Comparison of ENCODE assay signal across 14 cellular contexts in genomic region chr4:3250956-3251690, GRCh38. TPM values are rescaled to one million over a fixed set of nuclear protein-coding genes. Genes with fewer than 3 reads are reported as not detected.
A peak's percentile ranks its signal among the peaks of the same experiment; 100 is the strongest.
DNase-seq lines count a peak whose midpoint lies in the region; TF ChIP-seq lines count a peak whose summit lies in the region.
"Had no signal": no experiment of that assay in that cellular context is flagged by ENCODE, and none has a peak within 500 bp of the region (broad histone marks: within the 10 kb centered on the region; RNA-seq: fewer than 3 reads in every experiment).

No MANE protein-coding gene starts in this region.

- no peak for TF ChIP-seq CTCF in choroid plexus epithelial cell (conservative IDR thresholded peaks at IDR 0.05; ENCODE audit: low read depth, low read length)
- no peak for TF ChIP-seq CTCF in osteocyte (IDR thresholded peaks at IDR 0.05)
- no peak for TF ChIP-seq CTCF in hepatocyte (IDR thresholded peaks at IDR 0.05; ENCODE audit: poor library complexity)

- H3K36me3 ChIP-seq in neuronal stem cell (replicated peaks in 1 of 2; ENCODE audit: control insufficient read depth in 2 of 2, insufficient read depth in 2 of 2, low read length in 2 of 2), result no peaks in the 10 kb centered on the region
- no peaks in the 10 kb centered on the region for H3K36me3 ChIP-seq in hepatocyte (replicated peaks; ENCODE audit: insufficient read depth, low read depth)

- peak overlapping the region; percentile 76 for H2AK5ac ChIP-seq in neuronal stem cell (ENCODE audit: low read depth, low read length)

- H3K36me3 Mint-ChIP-seq in osteocyte (ENCODE audit: unreplicated experiment), result no peaks in the 10 kb centered on the region

- no peaks in the 10 kb centered on the region for H3K27me3 Mint-ChIP-seq in osteocyte (ENCODE audit: unreplicated experiment)

- H4K8ac ChIP-seq in neuronal stem cell (ENCODE audit: low read depth, low read length), result no peak overlapping the region

- H3K27me3 ChIP-seq in neuronal stem cell (ENCODE audit: control insufficient read depth in 3 of 3, insufficient read depth in 3 of 3, low read depth in 1 of 3, low read length in 3 of 3) (no peaks in the 10 kb centered on the region), hepatocyte (no peaks in the 10 kb centered on the region)

- H3K27ac ChIP-seq in neuronal stem cell (replicated peaks; ENCODE audit: low read length) (no peak overlapping the region), hepatocyte (no peak overlapping the region)
- H3K27ac ChIP-seq: HL-60 had no signal

- no peak overlapping the region for H2BK5ac ChIP-seq in neuronal stem cell (ENCODE audit: low read length)

- peak overlapping the region; percentile 81 for H3K23ac ChIP-seq in neuronal stem cell (ENCODE audit: low read depth, low read length, poor library complexity)

- H3K27ac Mint-ChIP-seq in osteocyte (ENCODE audit: unreplicated experiment), result no peak overlapping the region

- no CpG with 5 or more reads among the region's 19 CpGs for WGBS in neuronal stem cell (ENCODE audit: extremely low coverage in 2 of 2, insufficient read length in 2 of 2, insufficient replicate concordance in 1 of 2), 2 donors
- 78% methylated on average over 19 of the region's 19 CpGs for WGBS in hepatocyte (ENCODE audit: low lambda C conversion rate, missing lambda C conversion rate)

- no peak overlapping the region for H4K91ac ChIP-seq in neuronal stem cell (ENCODE audit: low read depth, low read length, poor library complexity)

- H3K9me2 ChIP-seq in hepatocyte (replicated peaks; ENCODE audit: insufficient read depth), result no peaks in the 10 kb centered on the region

- no peak overlapping the region for H2BK120ac ChIP-seq in neuronal stem cell (ENCODE audit: low read depth, low read length)

- H3K18ac ChIP-seq in neuronal stem cell (ENCODE audit: low read length), result peak overlapping the region; percentile 52

- H3K9me3 Mint-ChIP-seq in osteocyte (ENCODE audit: unreplicated experiment), result no peaks in the 10 kb centered on the region
- H3K9me3 Mint-ChIP-seq: T-helper 2 cell treated with Interferon-gamma antibody and Interleukin-4, amounts not matched to agents 5 μg/mL and 100 μg/mL, for 36 hours had no signal

- H3K79me2 ChIP-seq in hepatocyte, result no peaks in the 10 kb centered on the region

- peak overlapping the region; percentile 27 for H2BK15ac ChIP-seq in neuronal stem cell (ENCODE audit: low read length)

- H3K4me3 Mint-ChIP-seq in osteocyte (ENCODE audit: unreplicated experiment), result no peak overlapping the region
- H3K4me3 Mint-ChIP-seq: T-helper 2 cell treated with Interferon-gamma antibody and Interleukin-4, amounts not matched to agents 5 μg/mL and 100 μg/mL, for 36 hours had no signal

- H2BK12ac ChIP-seq in neuronal stem cell (ENCODE audit: low read length), result no peak overlapping the region

- peak overlapping the region; percentile 64 for H2AFZ ChIP-seq in neuronal stem cell (ENCODE audit: low read length)
- no peak overlapping the region for H2AFZ ChIP-seq in hepatocyte

- H3K4me3 ChIP-seq in choroid plexus epithelial cell (ENCODE audit: low read depth, low read length) (no peak overlapping the region), neuronal stem cell (ENCODE audit: low read length in 2 of 2) (no peak overlapping the region), hepatocyte (no peak overlapping the region)

- H3K9me3 ChIP-seq in neuronal stem cell (replicated peaks in 1 of 2; ENCODE audit: control insufficient read depth in 2 of 2, insufficient read depth in 1 of 2, low read depth in 1 of 2, low read length in 2 of 2), result no peaks in the 10 kb centered on the region
- no peaks in the 10 kb centered on the region for H3K9me3 ChIP-seq in hepatocyte (ENCODE audit: low read depth)
- H3K9me3 ChIP-seq: Caco-2 had no signal

- DNase-seq in DMS153 (lab: John Stamatoyannopoulos, UW), result peak; percentile 51
- peak; percentile 54 for DNase-seq in M059J (ENCODE audit: low read depth)
- DNase-seq in choroid plexus epithelial cell (ENCODE audit: low read depth), result peak; percentile 29
- no peak for DNase-seq in neuronal stem cell (ENCODE audit: low spot score)
- DNase-seq in osteocyte (ENCODE audit: extremely low spot score, unreplicated experiment), result no peak
- no peak for DNase-seq in hepatocyte (ENCODE audit: low spot score)
- DNase-seq in HPDE6-E6E7 (ENCODE audit: extremely low spot score), result no peak
- no peak for DNase-seq in NCI-H345 treated with DMSO at 0.1 percent for 48 hours (lab: John Stamatoyannopoulos, UW; ENCODE audit: unreplicated experiment)
- DNase-seq: activated CD8-positive, alpha-beta memory T cell treated with anti-CD3 and anti-CD28 coated beads, Interleukin-2, amount 50 U/mL, for 48 hours; central memory CD4-positive, alpha-beta T cell; NCI-H146 had no signal

- H3K9ac ChIP-seq in neuronal stem cell (ENCODE audit: low read depth, low read length, poor library complexity), result peak overlapping the region; percentile 32

- no peaks in the 10 kb centered on the region for H4K20me1 ChIP-seq in hepatocyte (ENCODE audit: insufficient read depth, poor library complexity, severe bottlenecking)

- no peak overlapping the region for H3K4me2 ChIP-seq in neuronal stem cell (ENCODE audit: insufficient read depth, low read length, poor library complexity, severe bottlenecking)
- H3K4me2 ChIP-seq in hepatocyte, result no peak overlapping the region

- no peaks in the 10 kb centered on the region for H3K4me1 Mint-ChIP-seq in osteocyte (ENCODE audit: unreplicated experiment)

- H3K4me1 ChIP-seq in neuronal stem cell (ENCODE audit: control insufficient read depth in 2 of 2, insufficient read depth in 1 of 2, low read depth in 1 of 2, low read length in 2 of 2) (peaks cover 6 to 19% of the 10 kb centered on the region in 2 donors), hepatocyte (ENCODE audit: insufficient read depth) (no peaks in the 10 kb centered on the region)
- H3K4me1 ChIP-seq: Caco-2 had no signal

- H3K79me1 ChIP-seq in neuronal stem cell (ENCODE audit: low read depth, low read length), result peaks cover 2% of the 10 kb centered on the region

- no peak overlapping the region for H3K4ac ChIP-seq in neuronal stem cell (ENCODE audit: low read length)

- peak overlapping the region; percentile 94 for H3K14ac ChIP-seq in neuronal stem cell (ENCODE audit: low read length)

RNA-seq across cellular contexts. Expression of gene MSANTD1, which starts 2.2 kb away (rescaled TPM):
- 0.10 TPM in 1 of 2 replicates, not detected in the other for total RNA-seq in M059J (2014; rRNA removed; shearing (Covaris generic))
- polyA plus RNA-seq in neuronal stem cell (2013, experiment 1 of 2), result 0.13 TPM
- polyA plus RNA-seq in neuronal stem cell (2013, experiment 2 of 2), result 0.12 TPM
- total RNA-seq in osteocyte, result 0.83 and 1.1 TPM in 2 replicates
- total RNA-seq in hepatocyte, result 0.08 and 0.57 TPM in 2 replicates
- 0.30 and 0.51 TPM in 2 replicates for polyA plus RNA-seq in hepatocyte

RNA-seq across cellular contexts. Expression of gene RGS12, which starts 41.7 kb away (rescaled TPM):
- 7.5 and 15.8 TPM in 2 replicates for total RNA-seq in M059J (2014; rRNA removed; shearing (Covaris generic))
- polyA plus RNA-seq in neuronal stem cell (2013, experiment 1 of 2), result 26.5 TPM
- 27.6 TPM for polyA plus RNA-seq in neuronal stem cell (2013, experiment 2 of 2)
- total RNA-seq in osteocyte (32.5 and 35.6 TPM in 2 replicates), hepatocyte (22.5 and 33.6 TPM in 2 replicates)
- polyA plus RNA-seq in hepatocyte, result 19.6 and 31.9 TPM in 2 replicates

Comparison
In these comparisons a context has a peak if more than half of its experiments do, and no peak if none do; other contexts are left out.
1. DNase-seq: peak in DMS153 (single experiment), M059J (single experiment) and choroid plexus epithelial cell (single experiment); none in neuronal stem cell (single experiment), osteocyte (single experiment), hepatocyte (single experiment), HPDE6-E6E7 (single experiment) and NCI-H345 treated with DMSO at 0.1 percent for 48 hours (single experiment).